ENCODE assay signal across 1 cellular context in the genomic region with DNA sequence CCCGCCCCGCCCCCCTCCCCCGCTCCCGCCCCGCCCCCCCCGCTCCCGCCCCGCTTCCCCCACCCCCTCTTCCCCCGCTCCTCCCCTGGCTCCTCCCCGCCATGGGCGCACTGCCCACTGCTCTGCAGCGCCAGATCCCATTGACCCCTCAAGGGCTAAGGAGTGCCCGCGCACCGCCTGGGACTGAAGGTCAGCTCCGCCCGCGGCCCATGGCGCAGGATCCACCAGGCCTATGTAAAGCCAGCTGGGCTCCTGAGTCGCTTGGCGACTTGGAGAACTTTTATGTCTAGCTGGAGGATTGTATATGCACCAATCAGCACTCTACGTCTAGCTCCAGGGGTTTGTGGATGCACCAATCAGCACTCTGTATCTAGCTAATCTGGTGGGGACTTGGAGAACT.
TF ChIP-seq lines count a peak whose summit lies in the region.

No MANE protein-coding gene starts in this region.

TF ChIP-seq in HepG2, 621 proteins besides CTCF, POLR2A, EP300 and RAD21 (continued from another document):
- TF ChIP-seq, protein P1, sequence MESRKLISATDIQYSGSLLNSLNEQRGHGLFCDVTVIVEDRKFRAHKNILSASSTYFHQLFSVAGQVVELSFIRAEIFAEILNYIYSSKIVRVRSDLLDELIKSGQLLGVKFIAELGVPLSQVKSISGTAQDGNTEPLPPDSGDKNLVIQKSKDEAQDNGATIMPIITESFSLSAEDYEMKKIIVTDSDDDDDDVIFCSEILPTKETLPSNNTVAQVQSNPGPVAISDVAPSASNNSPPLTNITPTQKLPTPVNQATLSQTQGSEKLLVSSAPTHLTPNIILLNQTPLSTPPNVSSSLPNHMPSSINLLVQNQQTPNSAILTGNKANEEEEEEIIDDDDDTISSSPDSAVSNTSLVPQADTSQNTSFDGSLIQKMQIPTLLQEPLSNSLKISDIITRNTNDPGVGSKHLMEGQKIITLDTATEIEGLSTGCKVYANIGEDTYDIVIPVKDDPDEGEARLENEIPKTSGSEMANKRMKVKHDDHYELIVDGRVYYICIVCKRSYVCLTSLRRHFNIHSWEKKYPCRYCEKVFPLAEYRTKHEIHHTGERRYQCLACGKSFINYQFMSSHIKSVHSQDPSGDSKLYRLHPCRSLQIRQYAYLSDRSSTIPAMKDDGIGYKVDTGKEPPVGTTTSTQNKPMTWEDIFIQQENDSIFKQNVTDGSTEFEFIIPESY (CRISPR knock-in tag; IDR thresholded peaks at IDR 0.05): peak; percentile 80
TF ChIP-seq in HepG2: peak in this region for 1.
